35 cellular contexts compared by ENCODE assay signal in the genomic region with DNA sequence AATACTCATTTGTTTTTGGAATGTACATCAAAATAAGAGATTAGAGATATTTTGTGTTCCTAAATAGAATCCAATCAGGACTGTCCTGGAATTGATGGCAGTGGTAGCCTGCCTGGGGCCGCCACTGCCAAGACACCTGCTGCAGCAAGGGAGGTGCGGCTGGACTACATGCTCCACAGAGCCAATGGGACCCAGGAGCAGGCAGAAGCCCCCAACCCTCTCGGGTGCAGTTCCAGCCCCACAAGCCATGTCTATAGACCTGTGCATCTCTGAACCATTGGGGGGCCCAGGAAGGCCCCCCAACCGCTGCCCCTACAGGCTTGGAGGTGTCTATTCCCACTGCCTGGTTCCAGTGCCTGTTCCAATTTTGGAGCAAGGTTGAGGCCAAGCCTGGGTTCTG.
"Had no signal": no experiment of that assay in that cellular context is flagged by ENCODE, and none has a peak within 500 bp of the region (broad histone marks: within the 10 kb centered on the region; RNA-seq: fewer than 3 reads in every experiment).

No MANE protein-coding gene starts in this region.

- H3K4me3 ChIP-seq: MG63 had no signal

- H3K36me3 ChIP-seq: MG63 had no signal

- H3K9me3 ChIP-seq: MG63 had no signal

- H3K4me2 ChIP-seq: KMS-11 had no signal

- H3K27ac ChIP-seq: KMS-11 had no signal

- H3K27me3 ChIP-seq: MG63 had no signal

- DNase-seq: Karpas-422, Kasumi-1, KBM-7, KG1, MG63, MM.1S, MV-4-11, NCI-H1048, NCI-H1092, NCI-H1092 treated with DMSO at 0.1 percent for 48 hours, NCI-H1105, NCI-H1105 treated with DMSO at 0.1 percent for 48 hours, NCI-H1417, NCI-H1417 treated with DMSO at 0.1 percent for 48 hours, NCI-H1436, NCI-H1436 treated with DMSO at 0.1 percent for 48 hours, NCI-H146, NCI-H1694, NCI-H1694 treated with DMSO at 0.1 percent for 48 hours, NCI-H187, NCI-H187 treated with DMSO at 0.1 percent for 48 hours, NCI-H1930, NCI-H2029, NCI-H2029 treated with DMSO at 0.1 percent for 48 hours, NCI-H2081, NCI-H2081 treated with DMSO at 0.1 percent for 48 hours, NCI-H2107, NCI-H2171, NCI-H2171 treated with DMSO at 0.1 percent for 48 hours, NCI-H2227 treated with DMSO at 0.1 percent for 48 hours, NCI-H226, NCI-H345, NCI-H446, NCI-H446 treated with DMSO at 0.1 percent for 48 hours had no signal

- H3K9ac ChIP-seq: KMS-11 had no signal
